In genomic region chr16:79380990-79381389, GRCh38 we compare ENCODE assay signal across 11 cellular contexts.
A peak's percentile ranks its signal among the peaks of the same experiment; 100 is the strongest.
DNase-seq lines count a peak whose midpoint lies in the region; TF ChIP-seq lines count a peak whose summit lies in the region.
"Had no signal": no experiment of that assay in that cellular context is flagged by ENCODE, and none has a peak within 500 bp of the region (broad histone marks: within the 10 kb centered on the region; RNA-seq: fewer than 3 reads in every experiment).

No MANE protein-coding gene starts in this region.

- peaks cover 8% of the 10 kb centered on the region for H3K4me1 ChIP-seq in parathyroid adenoma
- H3K4me1 ChIP-seq: body of pancreas had no signal

- TF ChIP-seq CTCF in choroid plexus epithelial cell (conservative IDR thresholded peaks at IDR 0.05; ENCODE audit: low read depth, low read length) (no peak), parathyroid adenoma (IDR thresholded peaks at IDR 0.05) (no peak), GM20000 (IDR thresholded peaks at IDR 0.05; ENCODE audit: extremely low read depth, missing control alignments) (no peak), lower leg skin (IDR thresholded peaks at IDR 0.05) (no peak)

- H3K9me3 ChIP-seq in parathyroid adenoma (ENCODE audit: control insufficient read depth, low read length): no peaks in the 10 kb centered on the region
- H3K9me3 ChIP-seq: body of pancreas had no signal

- no peak for TF ChIP-seq POLR2A in lower leg skin (IDR thresholded peaks at IDR 0.05)

- no peaks in the 10 kb centered on the region for H3K36me3 ChIP-seq in parathyroid adenoma (ENCODE audit: control insufficient read depth, insufficient read depth, low read length)

- H3K4me2 ChIP-seq in parathyroid adenoma (ENCODE audit: low read length): no peak overlapping the region

- H3K79me2 ChIP-seq in parathyroid adenoma: no peaks in the 10 kb centered on the region

- no peak overlapping the region for H3K9ac ChIP-seq in parathyroid adenoma
- H3K9ac ChIP-seq: GM23248 had no signal

- no peaks in the 10 kb centered on the region for H3K27me3 ChIP-seq in parathyroid adenoma (ENCODE audit: control insufficient read depth, insufficient read depth, low read length)
- H3K27me3 ChIP-seq: body of pancreas had no signal

- intact Hi-C loops in lower leg skin (cut with DNase I; ENCODE audit: low total_unique reads): no loop called here

- peak; percentile 40 for DNase-seq in NOMO-1 treated with DMSO at 0.1 percent for 48 hours (lab: John Stamatoyannopoulos, UW; ENCODE audit: unreplicated experiment)
- no peak for DNase-seq in NOMO-1 treated with dmso at 0.1 percent for 144 hours (lab: John Stamatoyannopoulos, UW; ENCODE audit: unreplicated experiment)
- peak; percentile 16 for DNase-seq in HuH-7.5 (ENCODE audit: low spot score)
- peak; percentile 34 for DNase-seq in choroid plexus epithelial cell (ENCODE audit: low read depth)
- DNase-seq in GM20000 (ENCODE audit: low spot score): no peak
- no peak for DNase-seq in lower leg skin (ENCODE audit: low spot score in 2 of 2)
- DNase-seq in amygdala (lab: John Stamatoyannopoulos, UW): no peak
- DNase-seq: GM23248, NCI-H1417 had no signal

- no peak overlapping the region for H3K4me3 ChIP-seq in choroid plexus epithelial cell (ENCODE audit: low read depth, low read length)
- H3K4me3 ChIP-seq in parathyroid adenoma (ENCODE audit: low read depth, low read length): no peak overlapping the region
- no peak overlapping the region for H3K4me3 ChIP-seq in lower leg skin (ENCODE audit: low read depth, poor library complexity, severe bottlenecking)
- H3K4me3 ChIP-seq: body of pancreas, GM23248 had no signal

- 47 to 52% methylated on average over 5 of the region's 5 CpGs for WGBS in lower leg skin, 2 donors

- peak overlapping the region; percentile 31 for H2AFZ ChIP-seq in parathyroid adenoma
- H2AFZ ChIP-seq: GM23248 had no signal

- H3K27ac ChIP-seq in parathyroid adenoma: no peak overlapping the region
- H3K27ac ChIP-seq: body of pancreas, GM23248 had no signal

Comparison
In these comparisons a context has a peak if more than half of its experiments do, and no peak if none do; other contexts are left out.
1. DNase-seq: peak in NOMO-1 treated with DMSO at 0.1 percent for 48 hours (single experiment), HuH-7.5 (single experiment) and choroid plexus epithelial cell (single experiment); none in NOMO-1 treated with dmso at 0.1 percent for 144 hours (single experiment), GM20000 (single experiment), lower leg skin (0 of 2) and amygdala (0 of 56).